In genomic region chr12:114740448-114740847, GRCh38 we compare ENCODE assay signal across 1 cellular context.
A peak's percentile ranks its signal among the peaks of the same experiment; 100 is the strongest.
TF ChIP-seq lines count a peak whose summit lies in the region.

No MANE protein-coding gene starts in this region.

TF ChIP-seq in A549, 52 proteins besides CTCF, POLR2A, EP300 and RAD21 (continued from another document):
- TF ChIP-seq E2F6 (IDR thresholded peaks at IDR 0.05; ENCODE audit: borderline replicate concordance, low read depth) (no peak), MAZ (IDR thresholded peaks at IDR 0.05; ENCODE audit: borderline replicate concordance, low read depth, low read length) (no peak), FOSL2 (IDR thresholded peaks at IDR 0.05) (no peak), FOSL2 (CRISPR knock-in tag; IDR thresholded peaks at IDR 0.05) (no peak), BHLHE40 (IDR thresholded peaks at IDR 0.05; ENCODE audit: low read depth, low read length) (no peak), HEYL (CRISPR knock-in tag; IDR thresholded peaks at IDR 0.05) (no peak), ATOH8 (CRISPR knock-in tag; IDR thresholded peaks at IDR 0.05; ENCODE audit: low read depth) (no peak), MAFK (IDR thresholded peaks at IDR 0.05; ENCODE audit: partially characterized antibody) (peak; percentile 9), FOSB (CRISPR knock-in tag; IDR thresholded peaks at IDR 0.05) (no peak), HOXB5 (CRISPR knock-in tag; IDR thresholded peaks at IDR 0.05) (no peak), FOXS1 (CRISPR knock-in tag; IDR thresholded peaks at IDR 0.05) (no peak), GATA3 (IDR thresholded peaks at IDR 0.05; ENCODE audit: borderline replicate concordance) (no peak), NFE2L2 (conservative IDR thresholded peaks at IDR 0.05; ENCODE audit: low read length) (peak; percentile 89)
